In the genomic region with DNA sequence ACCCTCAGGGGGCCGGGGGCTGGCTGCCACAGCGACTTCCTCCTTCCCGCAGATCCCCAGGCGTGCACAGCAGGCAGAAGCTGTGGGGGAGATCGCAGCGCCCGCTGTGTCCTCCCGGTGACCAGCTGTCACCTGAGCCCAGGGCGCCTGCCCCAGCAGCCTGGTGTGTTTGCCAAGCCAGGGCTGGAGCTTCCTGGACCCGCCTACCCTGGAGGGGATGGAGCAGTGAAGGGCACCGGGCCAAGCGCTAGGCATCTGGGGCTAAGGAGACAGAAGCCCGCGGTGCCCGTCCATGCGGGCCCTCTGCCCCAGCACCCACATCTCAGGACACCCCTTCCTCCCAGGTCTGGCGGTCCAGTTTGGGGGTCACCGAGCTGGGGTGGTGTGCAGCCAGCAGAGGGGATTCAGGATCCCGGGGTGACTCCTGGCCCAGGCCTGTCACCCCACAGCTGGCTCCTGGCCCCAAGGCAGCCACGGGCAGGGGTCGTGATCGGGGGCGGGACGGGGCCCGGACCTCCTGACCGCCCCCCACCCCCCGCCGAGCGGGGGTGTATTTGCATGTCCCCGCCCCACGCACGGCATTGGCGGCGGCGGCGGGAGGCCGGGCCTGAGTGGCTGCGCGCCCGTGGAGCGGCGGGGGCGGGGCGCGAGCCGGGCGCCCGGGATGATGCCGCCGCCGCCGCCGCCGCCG, we compare ENCODE assay signal across 8 cellular contexts. TPM values are rescaled to one million over a fixed set of nuclear protein-coding genes. Genes with fewer than 3 reads are reported as not detected.
DNase-seq lines count a peak whose midpoint lies in the region; ATAC-seq and TF ChIP-seq lines count a peak whose summit lies in the region.

A gene with protein sequence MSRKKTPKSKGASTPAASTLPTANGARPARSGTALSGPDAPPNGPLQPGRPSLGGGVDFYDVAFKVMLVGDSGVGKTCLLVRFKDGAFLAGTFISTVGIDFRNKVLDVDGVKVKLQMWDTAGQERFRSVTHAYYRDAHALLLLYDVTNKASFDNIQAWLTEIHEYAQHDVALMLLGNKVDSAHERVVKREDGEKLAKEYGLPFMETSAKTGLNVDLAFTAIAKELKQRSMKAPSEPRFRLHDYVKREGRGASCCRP (plus strand): TSS at position 645 of the 691 bp plus-strand sequence. CDS start 159 bp downstream, outside the sequence.

- H3K4me3 ChIP-seq in Caco-2 (ENCODE audit: low read depth, low read length), result peak within 1 kb of the TSS; percentile 48
- peak within 1 kb of the TSS; percentile 68 for H3K4me3 ChIP-seq in HUES48 (ENCODE audit: low read depth, low read length)
- peak within 1 kb of the TSS; percentile 88 for H3K4me3 ChIP-seq in OCI-LY3 (ENCODE audit: low read length)
- H3K4me3 ChIP-seq in fibroblast of villous mesenchyme (ENCODE audit: low read depth, low read length), result peak within 1 kb of the TSS; percentile 49

- peak; percentile 64 to 79 for ATAC-seq in natural killer cell treated with Interleukin-12 subunit alpha and Interleukin-12 subunit beta and Interleukin-15 and Interleukin-18, amount 100 ng/mL, for 72 hours
- no peak for ATAC-seq in HG03135 (IDR thresholded peaks at IDR 0.05; ENCODE audit: unreplicated experiment)

- H2AFZ ChIP-seq in OCI-LY3 (ENCODE audit: low read depth, low read length), result peak within 1 kb of the TSS; percentile 91

- H3K4me2 ChIP-seq in OCI-LY3 (ENCODE audit: low read length), result peak within 1 kb of the TSS; percentile 99

- H3K27ac ChIP-seq in HUES48 (ENCODE audit: low read depth, low read length) (peak within 1 kb of the TSS; percentile 69), OCI-LY3 (ENCODE audit: low read length) (no peak within 1 kb of the TSS)

- no peak within 1 kb of the TSS for H3K27ac Mint-ChIP-seq in Caco-2 (ENCODE audit: unreplicated experiment)
- no peak within 1 kb of the TSS for H3K27ac Mint-ChIP-seq in natural killer cell treated with Interleukin-12 subunit alpha and Interleukin-12 subunit beta and Interleukin-15 and Interleukin-18, amount 100 ng/mL, for 72 hours

- DNase-seq in Caco-2, result peak in 1 of 2 experiments; percentile 67
- DNase-seq in activated gamma-delta T cell treated with Interleukin-2 at 50 U/mL for 16 hours, result peak; percentile 30
- DNase-seq in fibroblast of villous mesenchyme (ENCODE audit: low read depth), result peak; percentile 44
- DNase-seq in natural killer cell treated with Interleukin-12 subunit alpha and Interleukin-12 subunit beta and Interleukin-15 and Interleukin-18, amount 100 ng/mL, for 72 hours (ENCODE audit: low spot score), result peak; percentile 60
- peak; percentile 90 for DNase-seq in ureter (ENCODE audit: low spot score)

- H3K9me3 Mint-ChIP-seq in Caco-2 (ENCODE audit: unreplicated experiment), result no peaks in the 10 kb centered on the region
- no peaks in the 10 kb centered on the region for H3K9me3 Mint-ChIP-seq in natural killer cell treated with Interleukin-12 subunit alpha and Interleukin-12 subunit beta and Interleukin-15 and Interleukin-18, amount 100 ng/mL, for 72 hours

- POLR2A ChIA-PET in Caco-2 (lab: Charles Lee), result no interaction called here

- peaks cover 19% of the 10 kb centered on the region for H3K79me2 ChIP-seq in OCI-LY3 (ENCODE audit: low read length)

- no peaks in the 10 kb centered on the region for H3K27me3 ChIP-seq in Caco-2 (replicated peaks; ENCODE audit: control insufficient read depth, insufficient read depth, low read length)
- H3K27me3 ChIP-seq in HUES48 (ENCODE audit: control insufficient read depth, insufficient read depth, low read length), result no peaks in the 10 kb centered on the region; the same call in 1 of the 2 replicates
- peaks cover 4% of the 10 kb centered on the region; the same call in 1 of the 2 replicates for H3K27me3 ChIP-seq in OCI-LY3 (ENCODE audit: low read depth, low read length)

- H3K4me1 ChIP-seq in Caco-2 (peaks cover 29% of the 10 kb centered on the region), HUES48 (ENCODE audit: control insufficient read depth, insufficient read depth, low read length) (peaks cover 21% of the 10 kb centered on the region), OCI-LY3 (ENCODE audit: low read length) (peaks cover 47% of the 10 kb centered on the region)

- BruUV-seq in Caco-2 (replicated peaks; lab: Mats Ljungman, UMichigan), result no TSS peak

- H3K36me3 Mint-ChIP-seq in Caco-2 (ENCODE audit: insufficient read depth, unreplicated experiment), result peaks cover 43% of the 10 kb centered on the region
- peaks cover 5% of the 10 kb centered on the region for H3K36me3 Mint-ChIP-seq in natural killer cell treated with Interleukin-12 subunit alpha and Interleukin-12 subunit beta and Interleukin-15 and Interleukin-18, amount 100 ng/mL, for 72 hours

- H3K9me3 ChIP-seq in Caco-2 (no peaks in the 10 kb centered on the region), HUES48 (ENCODE audit: control insufficient read depth, insufficient read depth, low read length) (no peaks in the 10 kb centered on the region), OCI-LY3 (ENCODE audit: insufficient read depth, low read length) (no peaks in the 10 kb centered on the region)

- H3K36me3 ChIP-seq in Caco-2 (ENCODE audit: control insufficient read depth, insufficient read depth, low read length), result peaks cover 4% of the 10 kb centered on the region
- H3K36me3 ChIP-seq in HUES48 (ENCODE audit: control insufficient read depth, insufficient read depth, low read length), result peaks cover 15% of the 10 kb centered on the region
- peaks cover 17% of the 10 kb centered on the region for H3K36me3 ChIP-seq in OCI-LY3 (replicated peaks; ENCODE audit: low read depth, low read length)

- H3K4me3 Mint-ChIP-seq in Caco-2 (ENCODE audit: unreplicated experiment), result peak within 1 kb of the TSS; percentile 58
- H3K4me3 Mint-ChIP-seq in natural killer cell treated with Interleukin-12 subunit alpha and Interleukin-12 subunit beta and Interleukin-15 and Interleukin-18, amount 100 ng/mL, for 72 hours, result peak within 1 kb of the TSS; percentile 49

- CTCF ChIA-PET in Caco-2 (lab: Charles Lee), result no interaction called here

- H4K20me1 ChIP-seq in OCI-LY3 (ENCODE audit: insufficient read depth, low read length), result peaks cover 28% of the 10 kb centered on the region

- H3K27me3 Mint-ChIP-seq in Caco-2 (ENCODE audit: insufficient read depth, unreplicated experiment), result no peaks in the 10 kb centered on the region
- no peaks in the 10 kb centered on the region for H3K27me3 Mint-ChIP-seq in natural killer cell treated with Interleukin-12 subunit alpha and Interleukin-12 subunit beta and Interleukin-15 and Interleukin-18, amount 100 ng/mL, for 72 hours

- TF ChIP-seq CTCF in Caco-2 (IDR thresholded peaks at IDR 0.05; ENCODE audit: insufficient read depth in 1 of 2, low read depth in 1 of 2, low read length in 1 of 2, severe bottlenecking in 1 of 2, unreplicated experiment in 1 of 2), result no peak
- no peak for TF ChIP-seq CTCF in OCI-LY3 (IDR thresholded peaks at IDR 0.05; ENCODE audit: low read depth, low read length)
- TF ChIP-seq CTCF in fibroblast of villous mesenchyme (IDR thresholded peaks at IDR 0.05; ENCODE audit: insufficient read depth, low read depth, low read length), result no peak

- peaks cover 16% of the 10 kb centered on the region for H3K4me1 Mint-ChIP-seq in Caco-2 (ENCODE audit: low read depth, unreplicated experiment)
- H3K4me1 Mint-ChIP-seq in natural killer cell treated with Interleukin-12 subunit alpha and Interleukin-12 subunit beta and Interleukin-15 and Interleukin-18, amount 100 ng/mL, for 72 hours (ENCODE audit: low read depth in 2 of 2), result peaks cover 4 to 13% of the 10 kb centered on the region in 2 donors

- peak within 1 kb of the TSS; percentile 27 for H3K9ac ChIP-seq in HUES48 (ENCODE audit: low read depth, low read length)
- H3K9ac ChIP-seq in OCI-LY3 (ENCODE audit: low read length), result peak within 1 kb of the TSS; percentile 61

- intact Hi-C loops in Caco-2 (cut with micrococcal nuclease; ENCODE audit: unreplicated experiment), result no loop called here

RNA-seq across cellular contexts. Expression of the gene that starts here (rescaled TPM):
- total RNA-seq in Caco-2 (2022) (1.0 and 1.2 TPM in 2 replicates), fibroblast of villous mesenchyme (0.97 and 1.3 TPM in 2 replicates), ureter (0.83 TPM)
- total RNA-seq in natural killer cell treated with Interleukin-12 subunit alpha and Interleukin-12 subunit beta and Interleukin-15 and Interleukin-18, amount 100 ng/mL, for 72 hours, result under 1 TPM in 1 of 2 donors, not detected in 1; 0.89 TPM

Comparison
In these comparisons a context has a peak if more than half of its experiments do, and no peak if none do; other contexts are left out.
1. Peak in DNase-seq and ATAC-seq in natural killer cell treated with Interleukin-12 subunit alpha and Interleukin-12 subunit beta and Interleukin-15 and Interleukin-18, amount 100 ng/mL, for 72 hours; RNA of the gene not detected or under 1 TPM.
2. Peak in DNase-seq in ureter; RNA of the gene not detected or under 1 TPM.